Comparison of ENCODE assay signal across 8 cellular contexts in genomic region chr22:38707346-38707745, GRCh38. TPM values are rescaled to one million over a fixed set of nuclear protein-coding genes. Genes with fewer than 3 reads are reported as not detected.
A peak's percentile ranks its signal among the peaks of the same experiment; 100 is the strongest.
DNase-seq lines count a peak whose midpoint lies in the region; ATAC-seq and TF ChIP-seq lines count a peak whose summit lies in the region.

No MANE protein-coding gene starts in this region.

- TF ChIP-seq CTCF in A673 (conservative IDR thresholded peaks at IDR 0.05; ENCODE audit: low read depth, low read length) (no peak), H9 (conservative IDR thresholded peaks at IDR 0.05) (no peak), lower lobe of right lung (IDR thresholded peaks at IDR 0.05) (no peak), GM10266 (IDR thresholded peaks at IDR 0.05; ENCODE audit: control insufficient read depth, insufficient read depth, low read depth, missing control alignments) (no peak)

- H3K4me1 Mint-ChIP-seq in H9 = peaks cover 44 to 50% of the 10 kb centered on the region in 2 experiments
- peaks cover 52% of the 10 kb centered on the region for H3K4me1 Mint-ChIP-seq in activated naive CD8-positive, alpha-beta T cell treated with anti-CD3 and anti-CD28 coated beads, Interleukin-2, amount 10 ng/mL, durations not matched to agents 7 days and 5 days

- H3K56ac ChIP-seq in H9 (ENCODE audit: insufficient read length, low read depth, low read length) = no peak overlapping the region

- H3K23me2 ChIP-seq in H9 (ENCODE audit: insufficient read length, low read depth, low read length, poor library complexity, severe bottlenecking) = peaks cover 11% of the 10 kb centered on the region

- ATAC-seq in activated naive CD8-positive, alpha-beta T cell treated with anti-CD3 and anti-CD28 coated beads, Interleukin-2, amount 10 ng/mL, durations not matched to agents 7 days and 5 days (ENCODE audit: low read depth) = no peak
- ATAC-seq in lower lobe of right lung (no peak), HG03442 (IDR thresholded peaks at IDR 0.05; ENCODE audit: unreplicated experiment) (no peak)

- peaks cover 36% of the 10 kb centered on the region; the same call in 1 of the 2 replicates for H3K79me2 ChIP-seq in H9 (ENCODE audit: insufficient read depth, low read length)

- no peak overlapping the region for H3K4ac ChIP-seq in H9 (ENCODE audit: low read depth, low read length)

- H3K36me3 Mint-ChIP-seq in H9 (ENCODE audit: insufficient read depth in 1 of 3, low read depth in 3 of 3) = peaks cover 7 to 26% (median 25%) of the 10 kb centered on the region in 3 experiments; a peak in 5 of 7 replicates
- peaks cover 28% of the 10 kb centered on the region for H3K36me3 Mint-ChIP-seq in activated naive CD8-positive, alpha-beta T cell treated with anti-CD3 and anti-CD28 coated beads, Interleukin-2, amount 10 ng/mL, durations not matched to agents 7 days and 5 days

- H2BK5ac ChIP-seq in H9 (ENCODE audit: insufficient read length, low read length) = no peak overlapping the region

- H4K8ac ChIP-seq in H9 (replicated peaks; ENCODE audit: insufficient read length, low read depth, low read length) = no peak overlapping the region

- H3T11ph ChIP-seq in H9 (ENCODE audit: low read length) = no peak overlapping the region

- H3K9me3 Mint-ChIP-seq in H9 = no peaks in the 10 kb centered on the region
- H3K9me3 Mint-ChIP-seq in activated naive CD8-positive, alpha-beta T cell treated with anti-CD3 and anti-CD28 coated beads, Interleukin-2, amount 10 ng/mL, durations not matched to agents 7 days and 5 days = no peaks in the 10 kb centered on the region

- H4K91ac ChIP-seq in H9 (ENCODE audit: insufficient read length, low read depth, low read length) = no peak overlapping the region

- peaks cover 7% of the 10 kb centered on the region for H3K79me1 ChIP-seq in H9 (ENCODE audit: insufficient read depth, low read depth, low read length, poor library complexity, severe bottlenecking)

- H3K4me3 ChIP-seq in A673 (ENCODE audit: low read depth, low read length, poor library complexity, severe bottlenecking) (peak overlapping the region; percentile 94), lower lobe of right lung (peak overlapping the region; percentile 95)

- H3K18ac ChIP-seq in H9 (ENCODE audit: insufficient read length, low read depth, low read length) = no peak overlapping the region

- H3K4me1 ChIP-seq in A673 (ENCODE audit: insufficient read depth, low read length, poor library complexity, severe bottlenecking) (peaks cover 28% of the 10 kb centered on the region), H9 (ENCODE audit: insufficient read depth, low read length) (peaks cover 10% of the 10 kb centered on the region), lower lobe of right lung (peaks cover 43% of the 10 kb centered on the region)

- H4K20me1 ChIP-seq in H9 (ENCODE audit: control insufficient read depth, insufficient read depth, insufficient read length) = no peaks in the 10 kb centered on the region

- intact Hi-C loops in A673 (cut with micrococcal nuclease; ENCODE audit: unreplicated experiment) = loop anchor here (10.0 kb wide), 1 partner anchor 203 kb away; the partner anchor contains the start of gene DDX17
- intact Hi-C loops in lower lobe of right lung (cut with DNase I) = no loop called here

- CTCF ChIA-PET in A673 (lab: Charles Lee) = interaction anchor here (0.6 kb wide), 2 partner anchors 219 to 508 kb away, joined by 3 to 4 read pairs; no protein-coding TSS in a partner anchor

- H2BK120ac ChIP-seq in H9 (ENCODE audit: low read depth, low read length, poor library complexity, severe bottlenecking) = no peak overlapping the region

- H2BK20ac ChIP-seq in H9 (ENCODE audit: low read depth, low read length, poor library complexity, severe bottlenecking) = no peak overlapping the region

- H2AFZ ChIP-seq in H9 (ENCODE audit: low read length) = no peak overlapping the region

- no peak overlapping the region; a peak in 1 of 7 replicates for H3K27ac Mint-ChIP-seq in H9
- peak overlapping the region; percentile 86 for H3K27ac Mint-ChIP-seq in activated naive CD8-positive, alpha-beta T cell treated with anti-CD3 and anti-CD28 coated beads, Interleukin-2, amount 10 ng/mL, durations not matched to agents 7 days and 5 days

- WGBS in H9 (ENCODE audit: extremely low coverage, insufficient read length, low lambda C conversion rate) = no CpG with 5 or more reads among the region's 2 CpGs

- H3K36me3 ChIP-seq in A673 (ENCODE audit: insufficient read depth, low read length, poor library complexity, severe bottlenecking) (peaks cover 18% of the 10 kb centered on the region), lower lobe of right lung (peaks cover 24% of the 10 kb centered on the region)

- H2BK12ac ChIP-seq in H9 (ENCODE audit: insufficient read length, low read depth, low read length) = no peak overlapping the region

- BruUV-seq in A673 (replicated peaks; lab: Mats Ljungman, UMichigan) = TSS peak; percentile 42

- H3K27me3 ChIP-seq in A673 (replicated peaks; ENCODE audit: insufficient read depth, low read depth, low read length, poor library complexity) (no peaks in the 10 kb centered on the region), H9 (ENCODE audit: insufficient read depth, low read length) (no peaks in the 10 kb centered on the region), lower lobe of right lung (ENCODE audit: low read depth) (no peaks in the 10 kb centered on the region)

- no peak overlapping the region for H2BK15ac ChIP-seq in H9 (ENCODE audit: low read depth, low read length)

- H3K27ac ChIP-seq in A673 (ENCODE audit: low read depth, low read length, poor library complexity, severe bottlenecking) (peak overlapping the region; percentile 97), H9 (ENCODE audit: insufficient read length, low read depth, low read length) (no peak overlapping the region), lower lobe of right lung (peak overlapping the region; percentile 97)

- H2AK5ac ChIP-seq in H9 (ENCODE audit: insufficient read length, low read length) = no peak overlapping the region

- H3K9me3 ChIP-seq in A673 (ENCODE audit: low read depth, low read length, poor library complexity, severe bottlenecking) (no peaks in the 10 kb centered on the region), H9 (ENCODE audit: control insufficient read depth, low read depth, low read length) (no peaks in the 10 kb centered on the region), lower lobe of right lung (no peaks in the 10 kb centered on the region)

- no peak overlapping the region for H3K23ac ChIP-seq in H9 (ENCODE audit: insufficient read length, low read depth, low read length)

- H3K4me3 Mint-ChIP-seq in H9 = peak overlapping the region; percentile 93 to 95
- peak overlapping the region; percentile 94 for H3K4me3 Mint-ChIP-seq in activated naive CD8-positive, alpha-beta T cell treated with anti-CD3 and anti-CD28 coated beads, Interleukin-2, amount 10 ng/mL, durations not matched to agents 7 days and 5 days

- H4K5ac ChIP-seq in H9 (ENCODE audit: insufficient read length, low read depth, low read length) = no peak overlapping the region

- no peak overlapping the region for H3K9ac ChIP-seq in H9 (ENCODE audit: extremely low read depth, insufficient read length, low read length)

- no peaks in the 10 kb centered on the region for H3K27me3 Mint-ChIP-seq in H9 (ENCODE audit: low read depth)
- no peaks in the 10 kb centered on the region for H3K27me3 Mint-ChIP-seq in activated naive CD8-positive, alpha-beta T cell treated with anti-CD3 and anti-CD28 coated beads, Interleukin-2, amount 10 ng/mL, durations not matched to agents 7 days and 5 days

- peak overlapping the region; percentile 94 for H3K4me2 ChIP-seq in H9 (ENCODE audit: insufficient read depth, insufficient read length, low read length)

- DNase-seq in A673 (ENCODE audit: low spot score) = no peak
- DNase-seq in H9 = no peak
- DNase-seq in activated naive CD8-positive, alpha-beta T cell treated with anti-CD3 and anti-CD28 coated beads, Interleukin-2, amount 10 ng/mL, durations not matched to agents 7 days and 5 days = no peak
- no peak for DNase-seq in lower lobe of right lung
- no peak for DNase-seq in GM10266 (ENCODE audit: extremely low spot score)
- no peak for DNase-seq in NOMO-1 (lab: John Stamatoyannopoulos, UW; ENCODE audit: unreplicated experiment in 2 of 2)
- no peak for DNase-seq in activated effector memory CD4-positive, alpha-beta T cell treated with anti-CD3 and anti-CD28 coated beads, Interleukin-2, amount 50 U/mL, for 16 hours

- H3K14ac ChIP-seq in H9 (ENCODE audit: insufficient read depth, low read length) = no peak overlapping the region

- POLR2A ChIA-PET in A673 (lab: Charles Lee; ENCODE audit: low non-redundant PET) = no interaction called here
- POLR2A ChIA-PET in activated naive CD8-positive, alpha-beta T cell treated with anti-CD3 and anti-CD28 coated beads, Interleukin-2, amount 10 ng/mL, durations not matched to agents 7 days and 5 days (lab: Charles Lee) = interaction anchor here (0.9 to 3.6 kb wide), 6 partner anchors 21 to 44 kb away, joined by 3 to 26 read pairs (median 9); partner anchors contain the start of gene TOMM22

RNA-seq across cellular contexts. Expression of gene GTPBP1, which starts 1.6 kb away (rescaled TPM):
- 88.2 and 96.2 TPM in 2 replicates for total RNA-seq in A673 (2021)
- total RNA-seq in H9 (2021) = 108 TPM in 2 replicates
- total RNA-seq in activated naive CD8-positive, alpha-beta T cell treated with anti-CD3 and anti-CD28 coated beads, Interleukin-2, amount 10 ng/mL, durations not matched to agents 7 days and 5 days = 10 to 100 TPM; 98.6 TPM
- total RNA-seq in lower lobe of right lung = 66.7 TPM

RNA-seq across cellular contexts. Expression of gene JOSD1, which starts 6.6 kb away (rescaled TPM):
- total RNA-seq in A673 (2021) (53.1 and 54.2 TPM in 2 replicates), H9 (2021) (18.3 and 19.2 TPM in 2 replicates), lower lobe of right lung (44.7 TPM)
- 10 to 100 TPM; 59.1 to 61.6 TPM for total RNA-seq in activated naive CD8-positive, alpha-beta T cell treated with anti-CD3 and anti-CD28 coated beads, Interleukin-2, amount 10 ng/mL, durations not matched to agents 7 days and 5 days

RNA-seq across cellular contexts. Expression of gene TOMM22, which starts 25.6 kb away (rescaled TPM):
- total RNA-seq in A673 (2021) (143 and 152 TPM in 2 replicates), H9 (2021) (128 TPM in 2 replicates), lower lobe of right lung (42.2 TPM)
- 10 to 100 TPM; 58.7 to 60.4 TPM for total RNA-seq in activated naive CD8-positive, alpha-beta T cell treated with anti-CD3 and anti-CD28 coated beads, Interleukin-2, amount 10 ng/mL, durations not matched to agents 7 days and 5 days

RNA-seq across cellular contexts. Expression of gene SUN2, which starts 48.5 kb away (rescaled TPM):
- total RNA-seq in A673 (2021) (104 and 110 TPM in 2 replicates), H9 (2021) (12.0 and 12.1 TPM in 2 replicates), lower lobe of right lung (209 TPM)
- 100 to 1,000 TPM; 607 to 626 TPM for total RNA-seq in activated naive CD8-positive, alpha-beta T cell treated with anti-CD3 and anti-CD28 coated beads, Interleukin-2, amount 10 ng/mL, durations not matched to agents 7 days and 5 days

RNA-seq across cellular contexts. Expression of gene CBY1, which starts 50.9 kb away (rescaled TPM):
- total RNA-seq in A673 (2021) = 22.1 and 28.5 TPM in 2 replicates
- 24.8 and 26.6 TPM in 2 replicates for total RNA-seq in H9 (2021)
- 10 to 100 TPM; 20.1 to 22.4 TPM for total RNA-seq in activated naive CD8-positive, alpha-beta T cell treated with anti-CD3 and anti-CD28 coated beads, Interleukin-2, amount 10 ng/mL, durations not matched to agents 7 days and 5 days
- total RNA-seq in lower lobe of right lung = 30.8 TPM
